In the genomic region with DNA sequence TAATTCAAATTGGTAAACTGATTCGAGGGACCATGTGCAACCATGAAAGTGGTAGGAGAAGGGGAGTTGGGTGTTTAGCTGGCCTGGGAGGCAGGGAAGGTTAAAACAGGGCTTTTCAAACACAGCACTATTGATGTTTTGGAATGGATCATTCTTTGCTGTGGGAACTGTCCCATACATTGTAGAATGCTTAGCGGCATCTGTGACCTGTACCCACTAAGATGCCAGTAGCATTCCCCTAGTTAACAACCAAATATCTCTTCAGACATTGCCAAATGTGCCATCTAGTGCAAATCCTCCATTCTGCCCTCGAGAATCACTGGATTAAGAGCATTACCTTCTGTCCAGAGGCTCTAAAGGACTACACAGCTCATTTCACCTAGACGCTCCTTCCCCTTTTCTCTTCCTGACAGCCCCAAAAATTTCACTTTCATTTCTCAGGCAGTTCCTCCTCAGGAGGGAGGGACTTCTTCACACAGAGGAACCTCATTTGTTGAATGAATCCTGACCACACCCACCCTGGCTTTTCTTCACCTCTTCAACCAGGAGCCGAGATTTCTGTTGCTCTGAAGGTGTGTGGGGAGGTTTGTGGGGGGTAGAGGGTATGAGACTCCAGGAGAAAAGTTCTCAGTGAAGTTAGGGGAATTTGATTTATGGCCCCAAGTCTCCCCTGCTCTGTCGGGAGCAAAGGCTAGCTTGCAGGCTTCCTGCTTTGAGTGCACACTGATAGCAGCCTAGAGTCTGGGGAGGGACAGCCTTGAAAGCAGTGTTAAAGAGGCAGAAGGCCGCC, we compare ENCODE assay signal across 8 cellular contexts. TPM values are rescaled to one million over a fixed set of nuclear protein-coding genes. Genes with fewer than 3 reads are reported as not detected.
A peak's percentile ranks its signal among the peaks of the same experiment; 100 is the strongest.
DNase-seq lines count a peak whose midpoint lies in the region; ATAC-seq and FAIRE-seq lines count a peak whose summit lies in the region.

A gene with protein sequence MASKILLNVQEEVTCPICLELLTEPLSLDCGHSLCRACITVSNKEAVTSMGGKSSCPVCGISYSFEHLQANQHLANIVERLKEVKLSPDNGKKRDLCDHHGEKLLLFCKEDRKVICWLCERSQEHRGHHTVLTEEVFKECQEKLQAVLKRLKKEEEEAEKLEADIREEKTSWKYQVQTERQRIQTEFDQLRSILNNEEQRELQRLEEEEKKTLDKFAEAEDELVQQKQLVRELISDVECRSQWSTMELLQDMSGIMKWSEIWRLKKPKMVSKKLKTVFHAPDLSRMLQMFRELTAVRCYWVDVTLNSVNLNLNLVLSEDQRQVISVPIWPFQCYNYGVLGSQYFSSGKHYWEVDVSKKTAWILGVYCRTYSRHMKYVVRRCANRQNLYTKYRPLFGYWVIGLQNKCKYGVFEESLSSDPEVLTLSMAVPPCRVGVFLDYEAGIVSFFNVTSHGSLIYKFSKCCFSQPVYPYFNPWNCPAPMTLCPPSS (plus strand): TSS at position 513 of the 790 bp plus-strand sequence. CDS start 7,331 bp downstream, outside the sequence.

- no peaks in the 10 kb centered on the region for H3K9me3 ChIP-seq in SJCRH30 (replicated peaks)

- POLR2A ChIA-PET in activated naive CD8-positive, alpha-beta T cell treated with anti-CD3 and anti-CD28 coated beads, Interleukin-2, amount 10 ng/mL, durations not matched to agents 7 days and 5 days (lab: Charles Lee): interaction anchor here (1.3 to 6.1 kb wide), 5 partner anchors 10 to 72 kb away, joined by 4 to 72 read pairs (median 6); a partner anchor contains a TSS

- DNase-seq in SJCRH30 (peak in 1 of 2 experiments; percentile 12), left cardiac atrium (peak; percentile 47), putamen (ENCODE audit: low spot score) (peak; percentile 49), NCI-H2171 treated with DMSO at 0.1 percent for 48 hours (lab: John Stamatoyannopoulos, UW) (no peak)
- DNase-seq in activated naive CD8-positive, alpha-beta T cell treated with anti-CD3 and anti-CD28 coated beads, Interleukin-2, amount 10 ng/mL, durations not matched to agents 7 days and 5 days: peak; percentile 55

- no peaks in the 10 kb centered on the region for H3K4me1 ChIP-seq in SJCRH30

- peak within 1 kb of the TSS; percentile 97 for H3K27ac Mint-ChIP-seq in activated naive CD8-positive, alpha-beta T cell treated with anti-CD3 and anti-CD28 coated beads, Interleukin-2, amount 10 ng/mL, durations not matched to agents 7 days and 5 days

- intact Hi-C loops in left cardiac atrium (cut with DNase I): no loop called here

- H3K4me3 Mint-ChIP-seq in activated naive CD8-positive, alpha-beta T cell treated with anti-CD3 and anti-CD28 coated beads, Interleukin-2, amount 10 ng/mL, durations not matched to agents 7 days and 5 days: peak within 1 kb of the TSS; percentile 93

- peaks cover 5% of the 10 kb centered on the region for H3K9me3 Mint-ChIP-seq in activated naive CD8-positive, alpha-beta T cell treated with anti-CD3 and anti-CD28 coated beads, Interleukin-2, amount 10 ng/mL, durations not matched to agents 7 days and 5 days

- H3K36me3 ChIP-seq in SJCRH30: no peaks in the 10 kb centered on the region

- no peaks in the 10 kb centered on the region for H3K27me3 Mint-ChIP-seq in activated naive CD8-positive, alpha-beta T cell treated with anti-CD3 and anti-CD28 coated beads, Interleukin-2, amount 10 ng/mL, durations not matched to agents 7 days and 5 days

- H3K36me3 Mint-ChIP-seq in activated naive CD8-positive, alpha-beta T cell treated with anti-CD3 and anti-CD28 coated beads, Interleukin-2, amount 10 ng/mL, durations not matched to agents 7 days and 5 days: peaks cover 31% of the 10 kb centered on the region

- no peak within 1 kb of the TSS for H3K27ac ChIP-seq in SJCRH30

- H3K27me3 ChIP-seq in SJCRH30: no peaks in the 10 kb centered on the region

- FAIRE-seq in A204.1 (lab: Jason Lieb, UNC): peak; percentile 94

- ATAC-seq in GM19035 (IDR thresholded peaks at IDR 0.05; ENCODE audit: unreplicated experiment) (peak; percentile 99), HG03175 (IDR thresholded peaks at IDR 0.05; ENCODE audit: unreplicated experiment) (peak; percentile 97), left cardiac atrium (peak; percentile 95 to 97)
- ATAC-seq in activated naive CD8-positive, alpha-beta T cell treated with anti-CD3 and anti-CD28 coated beads, Interleukin-2, amount 10 ng/mL, durations not matched to agents 7 days and 5 days (ENCODE audit: low read depth): peak; percentile 98

- H3K4me1 Mint-ChIP-seq in activated naive CD8-positive, alpha-beta T cell treated with anti-CD3 and anti-CD28 coated beads, Interleukin-2, amount 10 ng/mL, durations not matched to agents 7 days and 5 days: peaks cover 36% of the 10 kb centered on the region

- peak within 1 kb of the TSS; percentile 27 for H3K4me3 ChIP-seq in SJCRH30

RNA-seq across cellular contexts. Expression of the gene that starts here (rescaled TPM):
- not detected in 2 replicates for total RNA-seq in SJCRH30 (2014; rRNA removed; shearing (Covaris generic))
- total RNA-seq in activated naive CD8-positive, alpha-beta T cell treated with anti-CD3 and anti-CD28 coated beads, Interleukin-2, amount 10 ng/mL, durations not matched to agents 7 days and 5 days: 10 to 100 TPM; 17.3 to 17.5 TPM
- total RNA-seq in left cardiac atrium: 1 to 10 TPM; 2.3 to 3.4 TPM

Comparison
In these comparisons a context has a peak if more than half of its experiments do, and no peak if none do; other contexts are left out.
1. RNA of the gene that starts here (total RNA-seq): 17.3 to 17.5 TPM in activated naive CD8-positive, alpha-beta T cell treated with anti-CD3 and anti-CD28 coated beads, Interleukin-2, amount 10 ng/mL, durations not matched to agents 7 days and 5 days; 2.3 to 3.4 TPM in left cardiac atrium and not detected in SJCRH30; every median in the first group is over 4 times any median in the second.
2. Peak in every context shown above with its lines, with median percentiles within 50 percentile points of each other: ATAC-seq.